Comparison of ENCODE assay signal across 10 cellular contexts in the genomic region with DNA sequence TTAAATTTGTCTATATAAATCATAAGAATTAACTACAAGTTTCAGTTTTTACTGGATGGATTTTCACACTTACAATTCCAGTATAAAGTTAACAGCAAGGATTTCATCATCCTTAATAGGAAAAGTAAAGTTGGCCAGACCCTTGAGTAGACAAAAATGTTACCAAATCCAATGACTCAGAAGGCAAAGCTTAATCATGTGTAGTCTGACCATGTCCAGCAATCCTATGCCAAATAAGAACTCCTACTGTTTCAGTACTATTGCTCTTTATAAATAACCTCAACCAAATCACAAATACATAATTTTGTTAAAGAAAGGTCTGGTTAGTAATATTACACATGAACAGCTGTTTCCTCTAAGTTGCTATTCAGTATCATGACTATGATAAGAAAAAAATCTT. TPM values are rescaled to one million over a fixed set of nuclear protein-coding genes. Genes with fewer than 3 reads are reported as not detected.
DNase-seq lines count a peak whose midpoint lies in the region; ATAC-seq and TF ChIP-seq lines count a peak whose summit lies in the region.
"Had no signal": no experiment of that assay in that cellular context is flagged by ENCODE, and none has a peak within 500 bp of the region (broad histone marks: within the 10 kb centered on the region; RNA-seq: fewer than 3 reads in every experiment).

No MANE protein-coding gene starts in this region.

- TF ChIP-seq CTCF in BJ (IDR thresholded peaks at IDR 0.05; ENCODE audit: insufficient read depth, low read depth, low read length) (no peak), RWPE1 (conservative IDR thresholded peaks at IDR 0.05; ENCODE audit: low read depth) (no peak), osteoblast (IDR thresholded peaks at IDR 0.05; ENCODE audit: extremely low read depth, low read depth, low read length) (no peak), GM23338 (conservative IDR thresholded peaks at IDR 0.05; ENCODE audit: low read depth in 2 of 2) (no peak)

- CTCF ChIA-PET in BJ (lab: Yijun Ruan, JAX), result interaction anchor here (1.0 to 1.1 kb wide), 2 partner anchors 18 to 20 kb away, joined by 3 read pairs; no protein-coding TSS in a partner anchor
- CTCF ChIA-PET in RWPE1 (lab: Yijun Ruan, JAX), result no interaction called here

- H2AFZ ChIP-seq in osteoblast (ENCODE audit: low read length) (no peak overlapping the region), GM23338 (no peak overlapping the region)

- peaks cover 88% of the 10 kb centered on the region for H3K79me2 ChIP-seq in osteoblast (ENCODE audit: insufficient read depth, low read length)
- H3K79me2 ChIP-seq in GM23338 (replicated peaks; ENCODE audit: insufficient read depth), result peaks cover 28% of the 10 kb centered on the region

- H3K4me1 ChIP-seq in osteoblast (ENCODE audit: insufficient read depth, low read length) (peaks cover 38% of the 10 kb centered on the region), GM23338 (ENCODE audit: insufficient read depth) (no peaks in the 10 kb centered on the region)

- H3K9me3 Mint-ChIP-seq in GM23338, result peaks cover 3% of the 10 kb centered on the region

- peaks cover 4% of the 10 kb centered on the region; the same call in 1 of the 3 replicates for H3K4me1 Mint-ChIP-seq in GM23338

- no peaks in the 10 kb centered on the region for H3K9me2 ChIP-seq in GM23338 (ENCODE audit: insufficient read depth)

- H3K4me3 ChIP-seq in BJ (ENCODE audit: low read depth, low read length), result no peak overlapping the region
- H3K4me3 ChIP-seq in osteoblast (ENCODE audit: insufficient read depth, low read length), result no peak overlapping the region
- no peak overlapping the region for H3K4me3 ChIP-seq in GM23338

- DNase-seq in BJ (ENCODE audit: low read depth) (peak; percentile 81), RWPE1 (ENCODE audit: low spot score) (peak; percentile 54), fibroblast of the conjunctiva (ENCODE audit: low read depth) (peak; percentile 92), osteoblast (ENCODE audit: insufficient read length, low spot score, missing footprints) (no peak), posterior vena cava (ENCODE audit: low spot score) (no peak), GM23338 (ENCODE audit: low spot score) (no peak), NCI-H1436 treated with DMSO at 0.1 percent for 48 hours (lab: John Stamatoyannopoulos, UW) (no peak)
- DNase-seq: NCI-H69, nephron progenitor cell had no signal

- ATAC-seq in GM23338, result no peak
- no peak for ATAC-seq in HG03139 (IDR thresholded peaks at IDR 0.05; ENCODE audit: unreplicated experiment)

- H3K4me3 Mint-ChIP-seq in GM23338, result no peak overlapping the region
- H3K4me3 Mint-ChIP-seq: nephron progenitor cell had no signal

- H3K27me3 ChIP-seq in BJ (ENCODE audit: control insufficient read depth, insufficient read depth, low read length) (no peaks in the 10 kb centered on the region), osteoblast (ENCODE audit: insufficient read depth, low read length) (no peaks in the 10 kb centered on the region), GM23338 (ENCODE audit: insufficient read depth) (no peaks in the 10 kb centered on the region)

- no peaks in the 10 kb centered on the region for H3F3A ChIP-seq in GM23338 (replicated peaks; ENCODE audit: low read depth)

- no peaks in the 10 kb centered on the region for H3K9me3 ChIP-seq in osteoblast (ENCODE audit: low read depth, low read length)

- H3K27ac Mint-ChIP-seq in GM23338, result no peak overlapping the region
- H3K27ac Mint-ChIP-seq: nephron progenitor cell had no signal

- no peaks in the 10 kb centered on the region for H3K36me3 ChIP-seq in BJ (ENCODE audit: control insufficient read depth, insufficient read depth, low read length)
- peaks cover 43% of the 10 kb centered on the region for H3K36me3 ChIP-seq in osteoblast (ENCODE audit: insufficient read depth, low read length)
- H3K36me3 ChIP-seq in GM23338 (ENCODE audit: insufficient read depth), result no peaks in the 10 kb centered on the region

- POLR2A ChIA-PET in BJ (lab: Charles Lee), result no interaction called here
- POLR2A ChIA-PET in RWPE1 (lab: Yijun Ruan, JAX; ENCODE audit: low non-redundant PET), result no interaction called here

- H3K27ac ChIP-seq in RWPE1 (no peak overlapping the region), osteoblast (ENCODE audit: low read depth, low read length) (peak overlapping the region; percentile 73), GM23338 (ENCODE audit: low read depth) (no peak overlapping the region)

- H3K4me2 ChIP-seq in osteoblast (ENCODE audit: insufficient read depth, low read length) (no peak overlapping the region), GM23338 (no peak overlapping the region)

- peaks cover 27% of the 10 kb centered on the region for H4K20me1 ChIP-seq in osteoblast (ENCODE audit: insufficient read depth, low read length)
- no peaks in the 10 kb centered on the region for H4K20me1 ChIP-seq in GM23338 (replicated peaks; ENCODE audit: insufficient read depth)

- H3K36me3 Mint-ChIP-seq in GM23338 (ENCODE audit: low read depth), result peaks cover 5% of the 10 kb centered on the region

- intact Hi-C loops in posterior vena cava (cut with DNase I), result no loop called here

- no peaks in the 10 kb centered on the region for H3K27me3 Mint-ChIP-seq in GM23338 (ENCODE audit: insufficient read depth, low read depth, poor library complexity)

TF ChIP-seq in GM23338, 12 proteins besides CTCF, POLR2A, EP300 and RAD21:
- TF ChIP-seq, protein P1, sequence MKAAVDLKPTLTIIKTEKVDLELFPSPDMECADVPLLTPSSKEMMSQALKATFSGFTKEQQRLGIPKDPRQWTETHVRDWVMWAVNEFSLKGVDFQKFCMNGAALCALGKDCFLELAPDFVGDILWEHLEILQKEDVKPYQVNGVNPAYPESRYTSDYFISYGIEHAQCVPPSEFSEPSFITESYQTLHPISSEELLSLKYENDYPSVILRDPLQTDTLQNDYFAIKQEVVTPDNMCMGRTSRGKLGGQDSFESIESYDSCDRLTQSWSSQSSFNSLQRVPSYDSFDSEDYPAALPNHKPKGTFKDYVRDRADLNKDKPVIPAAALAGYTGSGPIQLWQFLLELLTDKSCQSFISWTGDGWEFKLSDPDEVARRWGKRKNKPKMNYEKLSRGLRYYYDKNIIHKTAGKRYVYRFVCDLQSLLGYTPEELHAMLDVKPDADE (IDR thresholded peaks at IDR 0.05), result no peak
- TF ChIP-seq CREB1 (CRISPR knock-in tag; IDR thresholded peaks at IDR 0.05; ENCODE audit: low read depth) (no peak), EZH2phosphoT487 (IDR thresholded peaks at IDR 0.05; ENCODE audit: unreplicated experiment) (no peak), ZNF331 (CRISPR knock-in tag; IDR thresholded peaks at IDR 0.05; ENCODE audit: low read depth) (no peak), EZH2 (IDR thresholded peaks at IDR 0.05; ENCODE audit: low read depth, unreplicated experiment) (no peak), ZNF114 (CRISPR knock-in tag; IDR thresholded peaks at IDR 0.05) (no peak), NANOG (IDR thresholded peaks at IDR 0.05; ENCODE audit: borderline replicate concordance) (no peak), POLR2AphosphoS5 (IDR thresholded peaks at IDR 0.05; ENCODE audit: low read depth) (no peak)

RNA-seq across cellular contexts. Expression of a gene that starts 35.0 kb away (rescaled TPM):
- polyA plus RNA-seq in BJ (2011; rRNA removed) (33.2 and 85.8 TPM in 2 replicates), GM23338 (2016; fragmentation: Nextera tagmentation; extraction: Ambion mirVana) (19.3 and 26.7 TPM in 2 replicates)
- 28.8 and 32.4 TPM in 2 replicates for polyA minus RNA-seq in BJ (2011; rRNA and poly(A)+ RNA removed)
- total RNA-seq in osteoblast (282 and 345 TPM in 2 replicates), posterior vena cava (10 to 100 TPM; 63.8 to 64.1 TPM)
- total RNA-seq in GM23338 (2014; rRNA removed; shearing (Covaris generic)), result 30.5 and 31.7 TPM in 2 replicates

Comparison
In these comparisons a context has a peak if more than half of its experiments do, and no peak if none do; other contexts are left out.
1. DNase-seq: peak in BJ (single experiment), RWPE1 (single experiment) and fibroblast of the conjunctiva (single experiment); none in osteoblast (single experiment), posterior vena cava (single experiment), GM23338 (single experiment) and NCI-H1436 treated with DMSO at 0.1 percent for 48 hours (single experiment).